In genomic region chr14:51848120-51848519, GRCh38 we compare ENCODE assay signal across 1 cellular context.
TF ChIP-seq lines count a peak whose summit lies in the region.

No MANE protein-coding gene starts in this region.

TF ChIP-seq in GM23338, 12 proteins besides CTCF, POLR2A, EP300 and RAD21:
- no peak for TF ChIP-seq ZNF462 (CRISPR knock-in tag; IDR thresholded peaks at IDR 0.05)
- no peak for TF ChIP-seq NANOG (IDR thresholded peaks at IDR 0.05; ENCODE audit: borderline replicate concordance)
- TF ChIP-seq EZH2phosphoT487 (IDR thresholded peaks at IDR 0.05; ENCODE audit: unreplicated experiment), result no peak
- TF ChIP-seq JUNB (IDR thresholded peaks at IDR 0.05; ENCODE audit: unreplicated experiment), result no peak
- TF ChIP-seq CREB1 (CRISPR knock-in tag; IDR thresholded peaks at IDR 0.05; ENCODE audit: low read depth), result no peak
- no peak for TF ChIP-seq EZH2 (IDR thresholded peaks at IDR 0.05; ENCODE audit: low read depth, unreplicated experiment)
- no peak for TF ChIP-seq STAT1 (IDR thresholded peaks at IDR 0.05; ENCODE audit: unreplicated experiment)
- no peak for TF ChIP-seq REST (IDR thresholded peaks at IDR 0.05; ENCODE audit: unreplicated experiment)
- TF ChIP-seq POLR2AphosphoS5 (IDR thresholded peaks at IDR 0.05; ENCODE audit: low read depth), result no peak
